In genomic region chr11:47184711-47185304, GRCh38 we compare ENCODE assay signal across 8 cellular contexts. TPM values are rescaled to one million over a fixed set of nuclear protein-coding genes. Genes with fewer than 3 reads are reported as not detected.
DNase-seq lines count a peak whose midpoint lies in the region; ATAC-seq and TF ChIP-seq lines count a peak whose summit lies in the region.

No MANE protein-coding gene starts in this region.

- H3K23ac ChIP-seq in trophoblast cell (ENCODE audit: low read length), result no peak overlapping the region

- H3K4me3 Mint-ChIP-seq in CD4-positive, alpha-beta T cell, result peak overlapping the region; percentile 67
- H3K4me3 Mint-ChIP-seq in WTC11 (peak overlapping the region; percentile 79), glutamatergic neuron (ENCODE audit: unreplicated experiment) (peak overlapping the region; percentile 38)
- peak overlapping the region in 4 of 8 donors; percentile 5 to 55 (median 48) for H3K4me3 Mint-ChIP-seq in CD4-positive, alpha-beta memory T cell

- H2BK5ac ChIP-seq in trophoblast cell (ENCODE audit: low read depth, low read length, poor library complexity), result peak overlapping the region; percentile 3

- H3K18ac ChIP-seq in trophoblast cell (ENCODE audit: low read length), result peak overlapping the region; percentile 68

- H2BK120ac ChIP-seq in trophoblast cell (ENCODE audit: insufficient read depth, low read length, poor library complexity), result peak overlapping the region; percentile 47

- H3K4me3 ChIP-seq in trophoblast cell (ENCODE audit: low read depth, low read length), result peak overlapping the region; percentile 3
- no peak overlapping the region for H3K4me3 ChIP-seq in CD4-positive, alpha-beta memory T cell (ENCODE audit: low read length in 2 of 2)

- peak overlapping the region; percentile 28 for H3K4ac ChIP-seq in trophoblast cell (ENCODE audit: low read depth, low read length)

- peaks cover 34 to 42% of the 10 kb centered on the region in 2 experiments for H3K4me1 ChIP-seq in trophoblast cell (ENCODE audit: control insufficient read depth in 1 of 2, insufficient read depth in 2 of 2, low read length in 2 of 2)
- H3K4me1 ChIP-seq in CD4-positive, alpha-beta memory T cell (ENCODE audit: insufficient read depth, low read length), result peaks cover 21% of the 10 kb centered on the region

- POLR2A ChIA-PET in CD4-positive, alpha-beta T cell (lab: Charles Lee), result interaction anchor here (0.8 to 3.3 kb wide), 2 partner anchors 10 to 30 kb away, joined by 3 to 26 read pairs; partner anchors contain the start of gene DDB2
- POLR2A ChIA-PET in WTC11 (lab: Charles Lee), result interaction anchor here (0.6 to 5.1 kb wide), 14 partner anchors 16 to 1110 kb away, joined by 3 to 114 read pairs (median 6); partner anchors contain the start of genes ACP2, DDB2, NR1H3 and PSMC3
- POLR2A ChIA-PET in CD4-positive, alpha-beta memory T cell (lab: Charles Lee; ENCODE audit: partially characterized antibody), result interaction anchor here (0.6 to 1.1 kb wide), 4 partner anchors 30 to 79 kb away, joined by 3 to 4 read pairs (median 4); partner anchors contain the start of genes ACP2 and DDB2

- peaks cover 23% of the 10 kb centered on the region for H3K79me1 ChIP-seq in trophoblast cell (ENCODE audit: low read length)

- H4K12ac ChIP-seq in trophoblast cell (ENCODE audit: low read depth, low read length), result peak overlapping the region; percentile 48

- no peak for ATAC-seq in CD4-positive, alpha-beta T cell (ENCODE audit: poor library complexity)
- ATAC-seq in WTC11, result peak; percentile 28

- no CpG with 5 or more reads among the region's 13 CpGs for WGBS in trophoblast cell (ENCODE audit: extremely low coverage, insufficient coverage, insufficient read length)

- no peak overlapping the region for H3K27ac Mint-ChIP-seq in CD4-positive, alpha-beta T cell
- H3K27ac Mint-ChIP-seq in WTC11, result peak overlapping the region; percentile 74
- H3K27ac Mint-ChIP-seq in glutamatergic neuron (ENCODE audit: unreplicated experiment), result no peak overlapping the region
- H3K27ac Mint-ChIP-seq in CD4-positive, alpha-beta memory T cell, result no peak overlapping the region

- no peaks in the 10 kb centered on the region for H3K9me3 Mint-ChIP-seq in CD4-positive, alpha-beta T cell
- H3K9me3 Mint-ChIP-seq in WTC11 (no peaks in the 10 kb centered on the region), glutamatergic neuron (ENCODE audit: unreplicated experiment) (no peaks in the 10 kb centered on the region)
- no peaks in the 10 kb centered on the region for H3K9me3 Mint-ChIP-seq in CD4-positive, alpha-beta memory T cell

- peak overlapping the region; percentile 6 for H3K9ac ChIP-seq in trophoblast cell (ENCODE audit: low read length)

- CTCF ChIA-PET in CD4-positive, alpha-beta T cell (lab: Charles Lee), result interaction anchor here (1.4 kb wide), 1 partner anchor 75 kb away, joined by 4 read pairs; no protein-coding TSS in a partner anchor
- CTCF ChIA-PET in WTC11 (lab: Charles Lee), result interaction anchor here (0.6 to 4.9 kb wide), 17 partner anchors 16 to 802 kb away, joined by 3 to 101 read pairs (median 4); partner anchors contain the start of genes ACP2, DDB2 and NR1H3
- CTCF ChIA-PET in CD4-positive, alpha-beta memory T cell (lab: Charles Lee; ENCODE audit: partially characterized antibody), result interaction anchor here (0.8 to 2.6 kb wide), 3 partner anchors 30 to 75 kb away, joined by 3 to 8 read pairs (median 3); partner anchors contain the start of gene DDB2

- peak overlapping the region; percentile 64 for H3K4me2 ChIP-seq in trophoblast cell (ENCODE audit: low read length)

- intact Hi-C loops in CD4-positive, alpha-beta T cell (cut with DNase I, micrococcal nuclease), result no loop called here
- intact Hi-C loops in CD4-positive, alpha-beta memory T cell (cut with micrococcal nuclease), result no loop called here

- no peaks in the 10 kb centered on the region for H3K9me3 ChIP-seq in CD4-positive, alpha-beta T cell (ENCODE audit: control insufficient read depth, low read length)
- H3K9me3 ChIP-seq in trophoblast cell (ENCODE audit: insufficient read depth, low read depth, low read length), result no peaks in the 10 kb centered on the region
- H3K9me3 ChIP-seq in CD4-positive, alpha-beta memory T cell (ENCODE audit: control insufficient read depth in 1 of 2, low read length in 2 of 2), result no peaks in the 10 kb centered on the region

- TF ChIP-seq CTCF in CD4-positive, alpha-beta T cell (IDR thresholded peaks at IDR 0.05), result no peak
- TF ChIP-seq CTCF in WTC11 (IDR thresholded peaks at IDR 0.05) (no peak), glutamatergic neuron (IDR thresholded peaks at IDR 0.05; ENCODE audit: partially characterized antibody, unreplicated experiment) (no peak)

- H4K91ac ChIP-seq in trophoblast cell (ENCODE audit: low read depth, low read length), result peak overlapping the region; percentile 76

- H3K79me2 ChIP-seq in trophoblast cell (ENCODE audit: control insufficient read depth, insufficient read depth, low read length, poor library complexity), result peaks cover 22% of the 10 kb centered on the region

- H3K27me3 Mint-ChIP-seq in CD4-positive, alpha-beta T cell, result peaks cover 35% of the 10 kb centered on the region
- peaks cover 9% of the 10 kb centered on the region for H3K27me3 Mint-ChIP-seq in WTC11 (ENCODE audit: low read depth)
- peaks cover 3% of the 10 kb centered on the region for H3K27me3 Mint-ChIP-seq in glutamatergic neuron (ENCODE audit: unreplicated experiment)
- peaks cover 7 to 11% of the 10 kb centered on the region in 2 donors for H3K27me3 Mint-ChIP-seq in CD4-positive, alpha-beta memory T cell

- DNase-seq in CD4-positive, alpha-beta T cell, result no peak
- DNase-seq in WTC11 (ENCODE audit: low spot score) (no peak), glutamatergic neuron (no peak), trophoblast cell (no peak), NCI-H2107 (lab: John Stamatoyannopoulos, UW) (no peak), NCI-H774 (lab: John Stamatoyannopoulos, UW) (no peak)
- no peak for DNase-seq in CD4-positive, alpha-beta memory T cell
- no peak for DNase-seq in activated CD8-positive, alpha-beta memory T cell treated with anti-CD3 and anti-CD28 coated beads, Interleukin-2, amount 50 U/mL, for 48 hours

- H2AFZ ChIP-seq in trophoblast cell (ENCODE audit: insufficient read depth, low read length, poor library complexity), result no peak overlapping the region

- no peak overlapping the region for H3K27ac ChIP-seq in CD4-positive, alpha-beta T cell (ENCODE audit: low read depth, low read length)
- peak overlapping the region; percentile 41 for H3K27ac ChIP-seq in trophoblast cell (ENCODE audit: low read depth, low read length)
- no peak overlapping the region for H3K27ac ChIP-seq in CD4-positive, alpha-beta memory T cell (ENCODE audit: low read depth, low read length)

- H3K27me3 ChIP-seq in CD4-positive, alpha-beta T cell (ENCODE audit: control insufficient read depth, insufficient read depth, low read length), result peaks cover 43% of the 10 kb centered on the region
- no peaks in the 10 kb centered on the region for H3K27me3 ChIP-seq in trophoblast cell (ENCODE audit: insufficient read depth, low read length)
- peaks cover 11% of the 10 kb centered on the region for H3K27me3 ChIP-seq in CD4-positive, alpha-beta memory T cell (ENCODE audit: insufficient read depth, low read length)

- peaks cover 23 to 24% of the 10 kb centered on the region in 2 experiments for H3K36me3 ChIP-seq in trophoblast cell (ENCODE audit: control insufficient read depth in 1 of 2, insufficient read depth in 2 of 2, low read length in 2 of 2)
- no peaks in the 10 kb centered on the region for H3K36me3 ChIP-seq in CD4-positive, alpha-beta memory T cell (ENCODE audit: insufficient read depth, low read length)

- H3K14ac ChIP-seq in trophoblast cell (ENCODE audit: low read length), result peak overlapping the region; percentile 41

- peaks cover 6% of the 10 kb centered on the region for H3K4me1 Mint-ChIP-seq in CD4-positive, alpha-beta T cell (ENCODE audit: low read depth)
- H3K4me1 Mint-ChIP-seq in WTC11, result peaks cover 19% of the 10 kb centered on the region
- H3K4me1 Mint-ChIP-seq in glutamatergic neuron (ENCODE audit: low read depth, unreplicated experiment), result peaks cover 18% of the 10 kb centered on the region
- peaks cover 4 to 7% (median 5%) of the 10 kb centered on the region in 4 donors for H3K4me1 Mint-ChIP-seq in CD4-positive, alpha-beta memory T cell

- peak overlapping the region; percentile 25 for H2BK12ac ChIP-seq in trophoblast cell (ENCODE audit: low read length)

- peak overlapping the region; percentile 44 for H2AK5ac ChIP-seq in trophoblast cell (ENCODE audit: low read length)

- H3K36me3 Mint-ChIP-seq in CD4-positive, alpha-beta T cell (ENCODE audit: low read depth), result no peaks in the 10 kb centered on the region
- H3K36me3 Mint-ChIP-seq in WTC11 (peaks cover 3% of the 10 kb centered on the region; the same call in 1 of the 2 replicates), glutamatergic neuron (ENCODE audit: unreplicated experiment) (no peaks in the 10 kb centered on the region)
- no peaks in the 10 kb centered on the region for H3K36me3 Mint-ChIP-seq in CD4-positive, alpha-beta memory T cell

- H4K8ac ChIP-seq in trophoblast cell (ENCODE audit: low read depth, low read length), result peak overlapping the region; percentile 38

TF ChIP-seq in WTC11, 78 proteins besides CTCF, POLR2A, EP300 and RAD21:
- TF ChIP-seq NFYB (CRISPR knock-in tag; conservative IDR thresholded peaks at IDR 0.05; ENCODE audit: low read depth) (no peak), ZNF121 (CRISPR knock-in tag; IDR thresholded peaks at IDR 0.05) (peak; percentile 94)

RNA-seq across cellular contexts. Expression of gene PACSIN3, which starts 1.4 kb away (rescaled TPM):
- under 1 TPM in 1 of 2 experiments, not detected in 1; 0.27 TPM for total RNA-seq in CD4-positive, alpha-beta T cell
- 74.5 to 77.1 TPM (median 76.8 TPM) in 3 replicates for total RNA-seq in WTC11 (2021)
- 2.2 TPM for total RNA-seq in glutamatergic neuron (ENCODE audit: unreplicated experiment)
- 22.2 and 23.3 TPM in 2 replicates for polyA plus RNA-seq in trophoblast cell (2013)
- 1 to 10 TPM in 1 of 2 experiments, not detected in 1; 1.3 TPM for total RNA-seq in CD4-positive, alpha-beta memory T cell
- polyA plus RNA-seq in CD4-positive, alpha-beta memory T cell, result under 1 TPM in 1 of 2 donors, not detected in 1; 0.23 TPM

RNA-seq across cellular contexts. Expression of gene ARFGAP2, which starts 8.1 kb away (rescaled TPM):
- 100 to 1,000 TPM; 161 to 174 TPM for total RNA-seq in CD4-positive, alpha-beta T cell
- total RNA-seq in WTC11 (2021) (55.7 to 73.0 TPM (median 60.5 TPM) in 3 replicates), glutamatergic neuron (ENCODE audit: unreplicated experiment) (119 TPM)
- 43.4 and 47.3 TPM in 2 replicates for polyA plus RNA-seq in trophoblast cell (2013)
- 100 to 1,000 TPM; 141 to 142 TPM for total RNA-seq in CD4-positive, alpha-beta memory T cell
- 100 to 1,000 TPM in 1 of 2 donors, 10 to 100 TPM in 1; 88.6 to 134 TPM for polyA plus RNA-seq in CD4-positive, alpha-beta memory T cell

RNA-seq across cellular contexts. Expression of gene DDB2, which starts 30.0 kb away (rescaled TPM):
- total RNA-seq in CD4-positive, alpha-beta T cell, result 10 to 100 TPM; 57.3 to 57.6 TPM
- total RNA-seq in WTC11 (2021), result 124 to 144 TPM (median 124 TPM) in 3 replicates
- 12.6 TPM for total RNA-seq in glutamatergic neuron (ENCODE audit: unreplicated experiment)
- 32.8 and 33.7 TPM in 2 replicates for polyA plus RNA-seq in trophoblast cell (2013)
- 100 to 1,000 TPM; 129 to 132 TPM for total RNA-seq in CD4-positive, alpha-beta memory T cell
- 10 to 100 TPM; 36.2 to 40.2 TPM for polyA plus RNA-seq in CD4-positive, alpha-beta memory T cell

Comparison
In these comparisons a context has a peak if more than half of its experiments do, and no peak if none do; other contexts are left out.
1. RNA of gene PACSIN3, which starts 1.4 kb away (total RNA-seq): 74.5 to 77.1 TPM in WTC11; 2.2 TPM in glutamatergic neuron (single experiment), 1.3 TPM in CD4-positive, alpha-beta memory T cell and 0.27 TPM in CD4-positive, alpha-beta T cell; every median in the first group is over 10 times any median in the second.